ENCODE assay signal across 9 cellular contexts in genomic region chr9:7935666-7936065, GRCh38.
DNase-seq lines count a peak whose midpoint lies in the region; ATAC-seq and TF ChIP-seq lines count a peak whose summit lies in the region.
"Had no signal": no experiment of that assay in that cellular context is flagged by ENCODE, and none has a peak within 500 bp of the region (broad histone marks: within the 10 kb centered on the region; RNA-seq: fewer than 3 reads in every experiment).

No MANE protein-coding gene starts in this region.

- ATAC-seq in CD4-positive, CD25-positive, alpha-beta regulatory T cell (ENCODE audit: low read depth in 2 of 2), result peak; percentile 95 to 96
- ATAC-seq in GM19467 (IDR thresholded peaks at IDR 0.05; ENCODE audit: unreplicated experiment), result peak; percentile 79
- peak; percentile 64 for ATAC-seq in HG03565 (IDR thresholded peaks at IDR 0.05; ENCODE audit: unreplicated experiment)

- peaks cover 0 to 8% (median 0%) of the 10 kb centered on the region in 7 donors for H3K9me3 Mint-ChIP-seq in CD4-positive, CD25-positive, alpha-beta regulatory T cell

- peaks cover 13 to 44% (median 20%) of the 10 kb centered on the region in 4 donors for H3K4me1 Mint-ChIP-seq in CD4-positive, CD25-positive, alpha-beta regulatory T cell

- intact Hi-C loops in ovary (cut with DNase I) (no loop called here), tibial artery (cut with DNase I; ENCODE audit: low total_unique reads) (no loop called here)

- H3K4me3 Mint-ChIP-seq in CD4-positive, CD25-positive, alpha-beta regulatory T cell, result peak overlapping the region; percentile 62 to 84 (median 76)

- no peaks in the 10 kb centered on the region for H3K36me3 ChIP-seq in CD4-positive, CD25-positive, alpha-beta regulatory T cell (ENCODE audit: control insufficient read depth, insufficient read depth, low read length)
- H3K36me3 ChIP-seq in ovary, result no peaks in the 10 kb centered on the region
- no peaks in the 10 kb centered on the region for H3K36me3 ChIP-seq in tibial artery

- H3K4me3 ChIP-seq in CD4-positive, CD25-positive, alpha-beta regulatory T cell (ENCODE audit: low read depth, low read length), result peak overlapping the region; percentile 68
- H3K4me3 ChIP-seq in ovary, result no peak overlapping the region
- no peak overlapping the region for H3K4me3 ChIP-seq in tibial artery

- no peaks in the 10 kb centered on the region for H3K9me3 ChIP-seq in CD4-positive, CD25-positive, alpha-beta regulatory T cell (ENCODE audit: control insufficient read depth in 2 of 2, low read length in 2 of 2)
- H3K9me3 ChIP-seq in ovary (no peaks in the 10 kb centered on the region), tibial artery (peaks cover 0 to 9% (median 8%) of the 10 kb centered on the region in 3 donors)

- H3K27ac Mint-ChIP-seq in CD4-positive, CD25-positive, alpha-beta regulatory T cell, result peak overlapping the region; percentile 94 to 100 (median 98)

- peaks cover 21% of the 10 kb centered on the region for H3K4me1 ChIP-seq in CD4-positive, CD25-positive, alpha-beta regulatory T cell (ENCODE audit: control insufficient read depth, insufficient read depth, low read length, poor library complexity, severe bottlenecking)
- H3K4me1 ChIP-seq in ovary (ENCODE audit: insufficient read depth) (no peaks in the 10 kb centered on the region), tibial artery (peaks cover 0 to 29% (median 13%) of the 10 kb centered on the region in 4 donors)

- no peak for TF ChIP-seq POLR2A in ovary (IDR thresholded peaks at IDR 0.05)

- WGBS in ovary, 3 donors, result 33 to 40% (median 35%) methylated on average over 2 of the region's 2 CpGs

- TF ChIP-seq EP300 in ovary (IDR thresholded peaks at IDR 0.05), result no peak

- H3K27ac ChIP-seq in CD4-positive, CD25-positive, alpha-beta regulatory T cell (ENCODE audit: insufficient read depth, low read length, poor library complexity, severe bottlenecking), result peak overlapping the region; percentile 66
- H3K27ac ChIP-seq in ovary, result no peak overlapping the region
- H3K27ac ChIP-seq in tibial artery, result no peak overlapping the region

- peak in 2 of 3 donors; percentile 76 to 89 for DNase-seq in CD4-positive, CD25-positive, alpha-beta regulatory T cell
- DNase-seq in cerebellum (ENCODE audit: low spot score) (peak; percentile 28), amygdala (lab: John Stamatoyannopoulos, UW) (no peak), NCI-H2171 treated with DMSO at 0.1 percent for 48 hours (lab: John Stamatoyannopoulos, UW) (no peak), ovary (no peak), tibial artery (no peak)
- DNase-seq: NCI-H526 had no signal

- no peaks in the 10 kb centered on the region for H3K36me3 Mint-ChIP-seq in CD4-positive, CD25-positive, alpha-beta regulatory T cell

- no peak for TF ChIP-seq CTCF in ovary (IDR thresholded peaks at IDR 0.05)
- TF ChIP-seq CTCF in tibial artery (IDR thresholded peaks at IDR 0.05), result no peak

- H3K27me3 Mint-ChIP-seq in CD4-positive, CD25-positive, alpha-beta regulatory T cell, result peaks cover 4% of the 10 kb centered on the region

- H3K27me3 ChIP-seq in CD4-positive, CD25-positive, alpha-beta regulatory T cell (ENCODE audit: control insufficient read depth, insufficient read depth, low read length), result no peaks in the 10 kb centered on the region
- H3K27me3 ChIP-seq in ovary (no peaks in the 10 kb centered on the region), tibial artery (no peaks in the 10 kb centered on the region)

Comparison
In these comparisons a context has a peak if more than half of its experiments do, and no peak if none do; other contexts are left out.
1. DNase-seq: peak in CD4-positive, CD25-positive, alpha-beta regulatory T cell (2 of 3) and cerebellum (single experiment); none in amygdala (0 of 56), NCI-H2171 treated with DMSO at 0.1 percent for 48 hours (single experiment), ovary (0 of 5) and tibial artery (0 of 2).
2. Peak in every context shown above with its lines, with median percentiles within 50 percentile points of each other: ATAC-seq.